In genomic region chr5:140107312-140108092, GRCh38 we compare ENCODE assay signal across 8 cellular contexts.
DNase-seq lines count a peak whose midpoint lies in the region; TF ChIP-seq lines count a peak whose summit lies in the region.

No MANE protein-coding gene starts in this region.

- H3K9me3 ChIP-seq in ES-I3 (ENCODE audit: control insufficient read depth, insufficient read depth, low read length) (no peaks in the 10 kb centered on the region), neuron (ENCODE audit: low read length) (no peaks in the 10 kb centered on the region)

- DNase-seq in GOT3 (lab: John Stamatoyannopoulos, UW): peak; percentile 87
- peak; percentile 96 to 97 for DNase-seq in SHP77 (lab: John Stamatoyannopoulos, UW)
- DNase-seq in activated gamma-delta T cell treated with Interleukin-2 at 50 U/mL for 16 hours: peak; percentile 91
- peak; percentile 95 to 98 for DNase-seq in foreskin fibroblast
- DNase-seq in stromal cell of bone marrow (ENCODE audit: low read depth): peak; percentile 87

- peak overlapping the region; percentile 92 for H3K9ac ChIP-seq in ES-I3 (ENCODE audit: low read depth, low read length)

- TF ChIP-seq CTCF in LNCAP (IDR thresholded peaks at IDR 0.05) (0 out of 2 replicates have a peak, but pooled peaks have one; percentile 7), foreskin fibroblast (IDR thresholded peaks at IDR 0.05; ENCODE audit: low read depth, low read length) (peak; percentile 8)

- H3K4me3 ChIP-seq in foreskin fibroblast (ENCODE audit: low read depth in 1 of 2, low read length in 2 of 2) (peak overlapping the region; percentile 83 to 90), neuron (ENCODE audit: low read length) (peak overlapping the region; percentile 65)

- H3K36me3 ChIP-seq in ES-I3 (ENCODE audit: insufficient read depth, low read length): no peaks in the 10 kb centered on the region
- H3K36me3 ChIP-seq in neuron (ENCODE audit: insufficient read depth, low read length): no peaks in the 10 kb centered on the region

- H2AFZ ChIP-seq in neuron (ENCODE audit: low read depth, low read length): peak overlapping the region; percentile 96

- peaks cover 15% of the 10 kb centered on the region for H3K4me1 ChIP-seq in ES-I3 (ENCODE audit: insufficient read depth, low read length)
- peaks cover 15% of the 10 kb centered on the region for H3K4me1 ChIP-seq in neuron (ENCODE audit: insufficient read depth, low read length)

- peaks cover 70% of the 10 kb centered on the region for H3K27me3 ChIP-seq in neuron (ENCODE audit: insufficient read depth, low read length)

Comparison
In these comparisons a context has a peak if more than half of its experiments do, and no peak if none do; other contexts are left out.
1. Peak in every context shown above with its lines: DNase-seq and H3K4me3 ChIP-seq.